ENCODE assay signal across 1 cellular context in the genomic region with DNA sequence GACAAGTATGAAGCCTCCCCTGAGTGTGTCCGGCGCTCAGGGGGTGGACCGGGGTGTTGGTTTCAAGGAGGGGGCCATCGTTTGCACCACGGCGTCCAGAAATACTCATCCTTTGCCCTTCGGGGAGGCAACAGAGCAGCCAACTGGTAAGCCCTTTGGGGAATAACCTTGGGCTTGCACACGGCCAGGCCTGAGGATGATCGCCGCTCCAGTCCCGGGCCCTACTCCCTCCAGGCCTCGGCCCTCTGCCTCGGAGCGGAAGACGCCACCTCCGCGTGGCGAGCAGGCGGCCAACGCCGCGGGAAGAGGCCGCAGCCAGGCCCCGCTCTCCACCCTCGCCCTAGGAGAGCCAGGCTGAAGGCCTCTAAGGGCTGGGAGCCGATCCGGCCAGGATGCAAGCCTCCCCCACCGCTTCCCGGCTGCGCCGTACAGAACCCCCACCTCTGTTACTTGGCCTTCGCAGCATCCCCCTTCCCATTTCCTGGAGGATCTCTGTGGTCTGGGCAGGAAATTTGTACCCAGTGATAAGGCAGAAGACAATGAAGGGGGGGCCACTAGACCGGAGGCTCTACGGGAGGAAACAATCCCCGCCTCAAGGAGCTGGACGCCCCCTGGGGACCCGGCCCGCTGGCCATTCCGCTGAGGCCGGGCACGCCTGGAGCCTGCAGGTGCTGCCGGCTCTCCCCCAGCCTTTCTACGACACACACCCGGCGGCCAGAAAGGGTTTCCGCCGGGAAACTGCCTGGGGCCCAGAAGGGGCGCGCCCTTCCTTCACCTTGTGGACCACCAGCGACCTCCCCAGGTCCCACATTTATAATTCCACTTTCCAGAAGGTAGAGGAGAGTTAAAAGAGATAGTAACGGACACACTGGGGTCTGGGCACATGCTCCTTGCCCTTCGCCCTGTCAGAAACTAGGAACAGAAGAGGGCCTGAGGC.
A peak's percentile ranks its signal among the peaks of the same experiment; 100 is the strongest.
TF ChIP-seq lines count a peak whose summit lies in the region.

No MANE protein-coding gene starts in this region.

TF ChIP-seq in GM23338, 12 proteins besides CTCF, POLR2A, EP300 and RAD21 (continued from another document):
- TF ChIP-seq, protein P1, sequence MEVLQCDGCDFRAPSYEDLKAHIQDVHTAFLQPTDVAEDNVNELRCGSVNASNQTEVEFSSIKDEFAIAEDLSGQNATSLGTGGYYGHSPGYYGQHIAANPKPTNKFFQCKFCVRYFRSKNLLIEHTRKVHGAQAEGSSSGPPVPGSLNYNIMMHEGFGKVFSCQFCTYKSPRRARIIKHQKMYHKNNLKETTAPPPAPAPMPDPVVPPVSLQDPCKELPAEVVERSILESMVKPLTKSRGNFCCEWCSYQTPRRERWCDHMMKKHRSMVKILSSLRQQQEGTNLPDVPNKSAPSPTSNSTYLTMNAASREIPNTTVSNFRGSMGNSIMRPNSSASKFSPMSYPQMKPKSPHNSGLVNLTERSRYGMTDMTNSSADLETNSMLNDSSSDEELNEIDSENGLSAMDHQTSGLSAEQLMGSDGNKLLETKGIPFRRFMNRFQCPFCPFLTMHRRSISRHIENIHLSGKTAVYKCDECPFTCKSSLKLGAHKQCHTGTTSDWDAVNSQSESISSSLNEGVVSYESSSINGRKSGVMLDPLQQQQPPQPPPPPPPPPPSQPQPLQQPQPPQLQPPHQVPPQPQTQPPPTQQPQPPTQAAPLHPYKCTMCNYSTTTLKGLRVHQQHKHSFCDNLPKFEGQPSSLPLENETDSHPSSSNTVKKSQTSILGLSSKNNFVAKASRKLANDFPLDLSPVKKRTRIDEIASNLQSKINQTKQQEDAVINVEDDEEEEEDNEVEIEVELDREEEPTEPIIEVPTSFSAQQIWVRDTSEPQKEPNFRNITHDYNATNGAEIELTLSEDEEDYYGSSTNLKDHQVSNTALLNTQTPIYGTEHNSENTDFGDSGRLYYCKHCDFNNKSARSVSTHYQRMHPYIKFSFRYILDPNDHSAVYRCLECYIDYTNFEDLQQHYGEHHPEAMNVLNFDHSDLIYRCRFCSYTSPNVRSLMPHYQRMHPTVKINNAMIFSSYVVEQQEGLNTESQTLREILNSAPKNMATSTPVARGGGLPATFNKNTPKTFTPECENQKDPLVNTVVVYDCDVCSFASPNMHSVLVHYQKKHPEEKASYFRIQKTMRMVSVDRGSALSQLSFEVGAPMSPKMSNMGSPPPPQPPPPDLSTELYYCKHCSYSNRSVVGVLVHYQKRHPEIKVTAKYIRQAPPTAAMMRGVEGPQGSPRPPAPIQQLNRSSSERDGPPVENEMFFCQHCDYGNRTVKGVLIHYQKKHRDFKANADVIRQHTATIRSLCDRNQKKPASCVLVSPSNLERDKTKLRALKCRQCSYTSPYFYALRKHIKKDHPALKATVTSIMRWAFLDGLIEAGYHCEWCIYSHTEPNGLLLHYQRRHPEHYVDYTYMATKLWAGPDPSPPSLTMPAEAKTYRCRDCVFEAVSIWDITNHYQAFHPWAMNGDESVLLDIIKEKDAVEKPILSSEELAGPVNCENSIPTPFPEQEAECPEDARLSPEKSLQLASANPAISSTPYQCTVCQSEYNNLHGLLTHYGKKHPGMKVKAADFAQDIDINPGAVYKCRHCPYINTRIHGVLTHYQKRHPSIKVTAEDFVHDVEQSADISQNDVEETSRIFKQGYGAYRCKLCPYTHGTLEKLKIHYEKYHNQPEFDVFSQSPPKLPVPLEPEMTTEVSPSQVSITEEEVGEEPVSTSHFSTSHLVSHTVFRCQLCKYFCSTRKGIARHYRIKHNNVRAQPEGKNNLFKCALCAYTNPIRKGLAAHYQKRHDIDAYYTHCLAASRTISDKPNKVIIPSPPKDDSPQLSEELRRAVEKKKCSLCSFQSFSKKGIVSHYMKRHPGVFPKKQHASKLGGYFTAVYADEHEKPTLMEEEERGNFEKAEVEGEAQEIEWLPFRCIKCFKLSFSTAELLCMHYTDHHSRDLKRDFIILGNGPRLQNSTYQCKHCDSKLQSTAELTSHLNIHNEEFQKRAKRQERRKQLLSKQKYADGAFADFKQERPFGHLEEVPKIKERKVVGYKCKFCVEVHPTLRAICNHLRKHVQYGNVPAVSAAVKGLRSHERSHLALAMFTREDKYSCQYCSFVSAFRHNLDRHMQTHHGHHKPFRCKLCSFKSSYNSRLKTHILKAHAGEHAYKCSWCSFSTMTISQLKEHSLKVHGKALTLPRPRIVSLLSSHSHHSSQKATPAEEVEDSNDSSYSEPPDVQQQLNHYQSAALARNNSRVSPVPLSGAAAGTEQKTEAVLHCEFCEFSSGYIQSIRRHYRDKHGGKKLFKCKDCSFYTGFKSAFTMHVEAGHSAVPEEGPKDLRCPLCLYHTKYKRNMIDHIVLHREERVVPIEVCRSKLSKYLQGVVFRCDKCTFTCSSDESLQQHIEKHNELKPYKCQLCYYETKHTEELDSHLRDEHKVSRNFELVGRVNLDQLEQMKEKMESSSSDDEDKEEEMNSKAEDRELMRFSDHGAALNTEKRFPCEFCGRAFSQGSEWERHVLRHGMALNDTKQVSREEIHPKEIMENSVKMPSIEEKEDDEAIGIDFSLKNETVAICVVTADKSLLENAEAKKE (CRISPR knock-in tag; IDR thresholded peaks at IDR 0.05), result no peak
- TF ChIP-seq POLR2AphosphoS5 (IDR thresholded peaks at IDR 0.05; ENCODE audit: low read depth) (no peak), EZH2 (IDR thresholded peaks at IDR 0.05; ENCODE audit: low read depth, unreplicated experiment) (peak; percentile 44), STAT1 (IDR thresholded peaks at IDR 0.05; ENCODE audit: unreplicated experiment) (no peak), NANOG (IDR thresholded peaks at IDR 0.05; ENCODE audit: borderline replicate concordance) (no peak), REST (IDR thresholded peaks at IDR 0.05; ENCODE audit: unreplicated experiment) (no peak), ZNF331 (CRISPR knock-in tag; IDR thresholded peaks at IDR 0.05; ENCODE audit: low read depth) (no peak)
